Comparison of ENCODE assay signal across 1 cellular context in genomic region chr20:44597930-44598329, GRCh38.
TF ChIP-seq lines count a peak whose summit lies in the region.

No MANE protein-coding gene starts in this region.

TF ChIP-seq in GM23338, 12 proteins besides CTCF, POLR2A, EP300 and RAD21 (continued from another document):
- TF ChIP-seq ETS1 (IDR thresholded peaks at IDR 0.05) (no peak), ZNF462 (CRISPR knock-in tag; IDR thresholded peaks at IDR 0.05) (no peak)
TF ChIP-seq in GM23338: peak in this region for 0.
